ENCODE assay signal across 9 cellular contexts in genomic region chr5:10632110-10632903, GRCh38.
DNase-seq lines count a peak whose midpoint lies in the region; ATAC-seq and TF ChIP-seq lines count a peak whose summit lies in the region.
"Had no signal": no experiment of that assay in that cellular context is flagged by ENCODE, and none has a peak within 500 bp of the region (broad histone marks: within the 10 kb centered on the region; RNA-seq: fewer than 3 reads in every experiment).

No MANE protein-coding gene starts in this region.

- intact Hi-C loops in prostate gland (cut with DNase I): no loop called here

- no peak overlapping the region for H3K27ac ChIP-seq in prostate gland
- H3K27ac ChIP-seq: adrenal gland had no signal

- no peak for TF ChIP-seq POLR2A in prostate gland (IDR thresholded peaks at IDR 0.05)

- H3K27me3 ChIP-seq in prostate gland (replicated peaks; ENCODE audit: insufficient read depth): no peaks in the 10 kb centered on the region
- H3K27me3 ChIP-seq: adrenal gland had no signal

- ATAC-seq in HG03025 (IDR thresholded peaks at IDR 0.05; ENCODE audit: low FRiP score, unreplicated experiment): peak; percentile 41

- H3K4me1 ChIP-seq in prostate gland (replicated peaks): peaks cover 2% of the 10 kb centered on the region

- TF ChIP-seq CTCF in prostate gland (IDR thresholded peaks at IDR 0.05): no peak

- H3K4me1 Mint-ChIP-seq in activated naive CD4-positive, alpha-beta T cell treated with anti-CD3 and anti-CD28 coated beads, Interleukin-2, amount 50 U/mL, for 24 hours: peaks cover 53% of the 10 kb centered on the region
- peaks cover 57% of the 10 kb centered on the region for H3K4me1 Mint-ChIP-seq in activated naive CD4-positive, alpha-beta T cell treated with anti-CD3 and anti-CD28 coated beads, Interleukin-2, amount 10 ng/mL, durations not matched to agents 7 days and 5 days

- no peaks in the 10 kb centered on the region for H3K9me3 ChIP-seq in prostate gland
- H3K9me3 ChIP-seq: adrenal gland had no signal

- WGBS in prostate gland: 78% methylated on average over 23 of the region's 23 CpGs

- no peak overlapping the region for H3K4me3 ChIP-seq in prostate gland
- H3K4me3 ChIP-seq: adrenal gland had no signal

- CTCF ChIA-PET in activated naive CD4-positive, alpha-beta T cell treated with anti-CD3 and anti-CD28 coated beads, Interleukin-2, amount 10 ng/mL, durations not matched to agents 7 days and 5 days (lab: Charles Lee): interaction anchor here (1.0 kb wide), 1 partner anchor 179 kb away, joined by 3 read pairs; no protein-coding TSS in a partner anchor

- no peak overlapping the region for H3K27ac Mint-ChIP-seq in activated naive CD4-positive, alpha-beta T cell treated with anti-CD3 and anti-CD28 coated beads, Interleukin-2, amount 50 U/mL, for 24 hours
- no peak overlapping the region for H3K27ac Mint-ChIP-seq in activated naive CD4-positive, alpha-beta T cell treated with anti-CD3 and anti-CD28 coated beads, Interleukin-2, amount 10 ng/mL, durations not matched to agents 7 days and 5 days

- no peaks in the 10 kb centered on the region for H3K27me3 Mint-ChIP-seq in activated naive CD4-positive, alpha-beta T cell treated with anti-CD3 and anti-CD28 coated beads, Interleukin-2, amount 50 U/mL, for 24 hours
- H3K27me3 Mint-ChIP-seq in activated naive CD4-positive, alpha-beta T cell treated with anti-CD3 and anti-CD28 coated beads, Interleukin-2, amount 10 ng/mL, durations not matched to agents 7 days and 5 days: peaks cover 8% of the 10 kb centered on the region

- no peaks in the 10 kb centered on the region for H3K36me3 Mint-ChIP-seq in activated naive CD4-positive, alpha-beta T cell treated with anti-CD3 and anti-CD28 coated beads, Interleukin-2, amount 50 U/mL, for 24 hours
- no peaks in the 10 kb centered on the region for H3K36me3 Mint-ChIP-seq in activated naive CD4-positive, alpha-beta T cell treated with anti-CD3 and anti-CD28 coated beads, Interleukin-2, amount 10 ng/mL, durations not matched to agents 7 days and 5 days

- H3K4me3 Mint-ChIP-seq in activated naive CD4-positive, alpha-beta T cell treated with anti-CD3 and anti-CD28 coated beads, Interleukin-2, amount 50 U/mL, for 24 hours: peak overlapping the region; percentile 16
- H3K4me3 Mint-ChIP-seq in activated naive CD4-positive, alpha-beta T cell treated with anti-CD3 and anti-CD28 coated beads, Interleukin-2, amount 10 ng/mL, durations not matched to agents 7 days and 5 days: no peak overlapping the region

- no peaks in the 10 kb centered on the region for H3K9me3 Mint-ChIP-seq in activated naive CD4-positive, alpha-beta T cell treated with anti-CD3 and anti-CD28 coated beads, Interleukin-2, amount 50 U/mL, for 24 hours
- no peaks in the 10 kb centered on the region for H3K9me3 Mint-ChIP-seq in activated naive CD4-positive, alpha-beta T cell treated with anti-CD3 and anti-CD28 coated beads, Interleukin-2, amount 10 ng/mL, durations not matched to agents 7 days and 5 days

- DNase-seq in activated naive CD4-positive, alpha-beta T cell treated with anti-CD3 and anti-CD28 coated beads, Interleukin-2, amount 10 ng/mL, durations not matched to agents 7 days and 5 days: no peak
- DNase-seq in SIG-M5 treated with dmso at 0.1 percent for 504 hours (lab: John Stamatoyannopoulos, UW; ENCODE audit: unreplicated experiment) (peak; percentile 92), germinal center (ENCODE audit: low spot score) (peak; percentile 78), prostate gland (ENCODE audit: low spot score) (no peak), NCI-H748 treated with DMSO at 0.1 percent for 48 hours (lab: John Stamatoyannopoulos, UW) (no peak)
- DNase-seq in central memory CD4-positive, alpha-beta T cell: no peak

- H3K36me3 ChIP-seq in prostate gland: no peaks in the 10 kb centered on the region
- H3K36me3 ChIP-seq: adrenal gland had no signal

Comparison
In these comparisons a context has a peak if more than half of its experiments do, and no peak if none do; other contexts are left out.
1. DNase-seq: peak in SIG-M5 treated with dmso at 0.1 percent for 504 hours (single experiment) and germinal center (single experiment); none in activated naive CD4-positive, alpha-beta T cell treated with anti-CD3 and anti-CD28 coated beads, Interleukin-2, amount 10 ng/mL, durations not matched to agents 7 days and 5 days (single experiment), prostate gland (single experiment), NCI-H748 treated with DMSO at 0.1 percent for 48 hours (single experiment) and central memory CD4-positive, alpha-beta T cell (single experiment).